ENCODE assay signal across 17 cellular contexts in genomic region chr10:80506836-80507483, GRCh38. TPM values are rescaled to one million over a fixed set of nuclear protein-coding genes. Genes with fewer than 3 reads are reported as not detected.
DNase-seq lines count a peak whose midpoint lies in the region; ATAC-seq and TF ChIP-seq lines count a peak whose summit lies in the region.
"Had no signal": no experiment of that assay in that cellular context is flagged by ENCODE, and none has a peak within 500 bp of the region (broad histone marks: within the 10 kb centered on the region; RNA-seq: fewer than 3 reads in every experiment).

No MANE protein-coding gene starts in this region.

- no peak for ATAC-seq in left cardiac atrium
- ATAC-seq in naive thymus-derived CD4-positive, alpha-beta T cell: no peak
- ATAC-seq in GM18520 (IDR thresholded peaks at IDR 0.05; ENCODE audit: unreplicated experiment): no peak
- no peak for ATAC-seq in HG02571 (IDR thresholded peaks at IDR 0.05; ENCODE audit: unreplicated experiment)
- ATAC-seq: activated T-helper 17 cell treated with anti-CD3 and anti-CD28 coated beads, Interleukin-2, amount 50 U/mL, for 72 hours had no signal

- H3K4me3 ChIP-seq in left ventricle myocardium inferior (no peak overlapping the region), brain microvascular endothelial cell (ENCODE audit: low read depth, low read length) (no peak overlapping the region)
- no peak overlapping the region for H3K4me3 ChIP-seq in naive thymus-derived CD4-positive, alpha-beta T cell (ENCODE audit: low read length)
- H3K4me3 ChIP-seq: cardiac muscle cell had no signal

- CTCF ChIA-PET in naive thymus-derived CD4-positive, alpha-beta T cell (lab: Charles Lee): interaction anchor here (1.2 to 21.4 kb wide), 2 partner anchors 22 to 50 kb away, joined by 3 to 839 read pairs; partner anchors contain the start of gene TSPAN14

- DNase-seq in left ventricle myocardium inferior: no peak
- no peak for DNase-seq in left cardiac atrium
- DNase-seq in brain microvascular endothelial cell: no peak
- no peak for DNase-seq in naive thymus-derived CD4-positive, alpha-beta T cell
- DNase-seq in hepatic stellate cell (ENCODE audit: low spot score): no peak
- no peak for DNase-seq in posterior vena cava (ENCODE audit: low spot score)
- DNase-seq: activated CD4-positive, alpha-beta T cell treated with anti-CD3 and anti-CD28 coated beads, Interleukin-2, amount 10 ng/mL, durations not matched to agents 7 days and 5 days; KG1; NCI-H1694 treated with DMSO at 0.1 percent for 48 hours; NCI-H526 treated with DMSO at 0.1 percent for 48 hours had no signal

- H3K27me3 ChIP-seq in left ventricle myocardium inferior (ENCODE audit: low read depth) (no peaks in the 10 kb centered on the region), brain microvascular endothelial cell (replicated peaks) (no peaks in the 10 kb centered on the region)
- no peaks in the 10 kb centered on the region for H3K27me3 ChIP-seq in naive thymus-derived CD4-positive, alpha-beta T cell (ENCODE audit: control insufficient read depth in 2 of 2, insufficient read depth in 2 of 2, low read length in 2 of 2)
- H3K27me3 ChIP-seq: cardiac muscle cell had no signal

- H3K27ac Mint-ChIP-seq in naive thymus-derived CD4-positive, alpha-beta T cell: peak overlapping the region in 6 of 9 donors; percentile 28 to 87 (median 78)
- H3K27ac Mint-ChIP-seq: B cell had no signal

- in situ Hi-C loops in brain microvascular endothelial cell (cut with HindIII; ENCODE audit: low pct_ligation_motif_present, low sequenced_read_pairs): loop anchor here (10.0 kb wide), 1 partner anchor 52 kb away; the partner anchor contains the start of gene TSPAN14

- peaks cover 0 to 4% (median 0%) of the 10 kb centered on the region in 11 donors for H3K9me3 Mint-ChIP-seq in naive thymus-derived CD4-positive, alpha-beta T cell
- H3K9me3 Mint-ChIP-seq: activated CD4-positive, alpha-beta T cell treated with anti-CD3 and anti-CD28 coated beads, Interleukin-2, amount 10 ng/mL, durations not matched to agents 7 days and 5 days; activated T-helper 17 cell treated with anti-CD3 and anti-CD28 coated beads, Interleukin-2, amount 50 U/mL, for 72 hours had no signal

- intact Hi-C loops in left ventricle myocardium inferior (cut with micrococcal nuclease): loop anchor here (5.0 kb wide), 1 partner anchor 65 kb away; no protein-coding TSS in a partner anchor
- intact Hi-C loops in left cardiac atrium (cut with DNase I): loop anchor here (5.0 to 10.0 kb wide), 2 partner anchors 120 to 122 kb away; no protein-coding TSS in a partner anchor
- intact Hi-C loops in naive thymus-derived CD4-positive, alpha-beta T cell (cut with micrococcal nuclease): no loop called here
- intact Hi-C loops in posterior vena cava (cut with DNase I): loop anchor here in 1 of 2 donors (5.0 kb wide), 1 partner anchor 60 kb away; no protein-coding TSS in a partner anchor

- H3K9me3 ChIP-seq in left ventricle myocardium inferior (replicated peaks): no peaks in the 10 kb centered on the region
- no peaks in the 10 kb centered on the region for H3K9me3 ChIP-seq in naive thymus-derived CD4-positive, alpha-beta T cell (ENCODE audit: control insufficient read depth in 2 of 3, low read length in 3 of 3)

- peak overlapping the region; percentile 91 for H3K27ac ChIP-seq in left ventricle myocardium inferior (replicated peaks)
- H3K27ac ChIP-seq in brain microvascular endothelial cell: peak overlapping the region; percentile 91
- peak overlapping the region; percentile 59 for H3K27ac ChIP-seq in naive thymus-derived CD4-positive, alpha-beta T cell (ENCODE audit: low read depth, low read length)
- H3K27ac ChIP-seq: cardiac muscle cell had no signal

- H3K36me3 ChIP-seq in left ventricle myocardium inferior (peaks cover 46% of the 10 kb centered on the region), brain microvascular endothelial cell (replicated peaks) (peaks cover 28% of the 10 kb centered on the region)
- peaks cover 21 to 57% (median 24%) of the 10 kb centered on the region in 3 experiments for H3K36me3 ChIP-seq in naive thymus-derived CD4-positive, alpha-beta T cell (ENCODE audit: control insufficient read depth in 2 of 3, insufficient read depth in 3 of 3, low read length in 3 of 3)
- H3K36me3 ChIP-seq: cardiac muscle cell had no signal

- POLR2A ChIA-PET in naive thymus-derived CD4-positive, alpha-beta T cell (lab: Charles Lee): interaction anchor here (0.6 to 1.2 kb wide), 3 partner anchors 10 to 129 kb away, joined by 3 to 4 read pairs (median 3); no protein-coding TSS in a partner anchor

- TF ChIP-seq CTCF in left ventricle myocardium inferior (IDR thresholded peaks at IDR 0.05; ENCODE audit: borderline replicate concordance): no peak
- TF ChIP-seq CTCF in brain microvascular endothelial cell (IDR thresholded peaks at IDR 0.05; ENCODE audit: low read depth, low read length, missing control alignments): no peak

- no peaks in the 10 kb centered on the region for H3K27me3 Mint-ChIP-seq in naive thymus-derived CD4-positive, alpha-beta T cell
- H3K27me3 Mint-ChIP-seq: activated CD4-positive, alpha-beta T cell treated with anti-CD3 and anti-CD28 coated beads, Interleukin-2, amount 10 ng/mL, durations not matched to agents 7 days and 5 days; activated T-helper 17 cell treated with anti-CD3 and anti-CD28 coated beads, Interleukin-2, amount 50 U/mL, for 72 hours; B cell had no signal

- peaks cover 54 to 84% (median 73%) of the 10 kb centered on the region in 7 donors for H3K4me1 Mint-ChIP-seq in naive thymus-derived CD4-positive, alpha-beta T cell

- peaks cover 97% of the 10 kb centered on the region for H3K4me1 ChIP-seq in left ventricle myocardium inferior
- peaks cover 38 to 56% of the 10 kb centered on the region in 2 donors for H3K4me1 ChIP-seq in naive thymus-derived CD4-positive, alpha-beta T cell (ENCODE audit: control insufficient read depth in 2 of 2, insufficient read depth in 2 of 2, low read length in 2 of 2)

- H3K4me3 Mint-ChIP-seq in naive thymus-derived CD4-positive, alpha-beta T cell: no peak overlapping the region
- H3K4me3 Mint-ChIP-seq: activated CD4-positive, alpha-beta T cell treated with anti-CD3 and anti-CD28 coated beads, Interleukin-2, amount 10 ng/mL, durations not matched to agents 7 days and 5 days; activated T-helper 17 cell treated with anti-CD3 and anti-CD28 coated beads, Interleukin-2, amount 50 U/mL, for 72 hours; B cell had no signal

- peaks cover 4 to 24% (median 19%) of the 10 kb centered on the region in 5 donors for H3K36me3 Mint-ChIP-seq in naive thymus-derived CD4-positive, alpha-beta T cell

RNA-seq across cellular contexts. Expression of gene SH2D4B, which starts 30.7 kb away (rescaled TPM):
- total RNA-seq in left ventricle myocardium inferior (not detected), left cardiac atrium (under 1 TPM in 1 of 2 donors, not detected in 1; 0.05 TPM), posterior vena cava (under 1 TPM in 1 of 2 donors, not detected in 1; 0.10 TPM)
- total RNA-seq in naive thymus-derived CD4-positive, alpha-beta T cell: under 1 TPM; 0.10 to 0.51 (median 0.14) TPM
- not detected for polyA plus RNA-seq in naive thymus-derived CD4-positive, alpha-beta T cell
- total RNA-seq: cardiac muscle cell, osteocyte, ureter had no signal
- polyA plus RNA-seq: cardiac muscle cell had no signal

RNA-seq across cellular contexts. Expression of gene TSPAN14, which starts 52.9 kb away (rescaled TPM):
- 33.4 TPM for total RNA-seq in left ventricle myocardium inferior
- total RNA-seq in left cardiac atrium: 10 to 100 TPM; 44.3 to 51.0 TPM
- total RNA-seq in naive thymus-derived CD4-positive, alpha-beta T cell: 100 to 1,000 TPM; 135 to 165 (median 160) TPM
- 100 to 1,000 TPM; 179 to 386 TPM for polyA plus RNA-seq in naive thymus-derived CD4-positive, alpha-beta T cell
- 10 to 100 TPM; 56.6 to 57.4 TPM for total RNA-seq in posterior vena cava

Comparison
In these comparisons a context has a peak if more than half of its experiments do, and no peak if none do; other contexts are left out.
1. intact Hi-C loops: an anchor here in left ventricle myocardium inferior (5.0 kb wide) and left cardiac atrium (5.0 to 10.0 kb wide); none called in naive thymus-derived CD4-positive, alpha-beta T cell.